8 cellular contexts compared by ENCODE assay signal in genomic region chr9:79471577-79472543, GRCh38.
DNase-seq lines count a peak whose midpoint lies in the region; ATAC-seq and TF ChIP-seq lines count a peak whose summit lies in the region.

No MANE protein-coding gene starts in this region.

- H3K36me3 ChIP-seq in adipocyte (ENCODE audit: control insufficient read depth, insufficient read depth, low read length, severe bottlenecking) (no peaks in the 10 kb centered on the region), testis (ENCODE audit: low read depth, missing control alignments) (no peaks in the 10 kb centered on the region)

- H3K9me3 ChIP-seq in adipocyte (ENCODE audit: control insufficient read depth, low read length) = no peaks in the 10 kb centered on the region
- no peaks in the 10 kb centered on the region for H3K9me3 ChIP-seq in testis

- H3K27me3 ChIP-seq in adipocyte (replicated peaks; ENCODE audit: control insufficient read depth, insufficient read depth, low read length) (no peaks in the 10 kb centered on the region), testis (no peaks in the 10 kb centered on the region)

- TF ChIP-seq POLR2A in testis (IDR thresholded peaks at IDR 0.05) = no peak

- H3K9ac ChIP-seq in adipocyte (ENCODE audit: low read length) = no peak overlapping the region

- peaks cover 5% of the 10 kb centered on the region for H3K4me1 ChIP-seq in adipocyte (ENCODE audit: control insufficient read depth, insufficient read depth, low read length)
- H3K4me1 ChIP-seq in testis = peaks cover 4% of the 10 kb centered on the region

- H3K27ac ChIP-seq in testis = no peak overlapping the region

- ATAC-seq in HG03442 (IDR thresholded peaks at IDR 0.05; ENCODE audit: unreplicated experiment) (peak; percentile 59), HG03159 (IDR thresholded peaks at IDR 0.05; ENCODE audit: unreplicated experiment) (no peak), HG03196 (IDR thresholded peaks at IDR 0.05; ENCODE audit: unreplicated experiment) (no peak)

- 89 to 93% methylated on average over 2 of the region's 2 CpGs for WGBS in testis, 2 donors

- H3K4me3 ChIP-seq in adipocyte (ENCODE audit: low read length) (no peak overlapping the region), testis (no peak overlapping the region)

- DNase-seq in DMS114 treated with DMSO at 0.1 percent for 48 hours (lab: John Stamatoyannopoulos, UW; ENCODE audit: unreplicated experiment) (peak; percentile 1), adipocyte (ENCODE audit: low read depth) (peak; percentile 86), hypothalamus (lab: John Stamatoyannopoulos, UW) (peak in 38 of 51 donors; percentile 0 to 78 (median 46)), testis (peak; percentile 91)
- DNase-seq in activated CD4-positive, CD25-positive, alpha-beta regulatory T cell treated with anti-CD3 and anti-CD28 coated beads, Interleukin-2, amount 50 U/mL, for 72 hours = no peak

- intact Hi-C loops in testis (cut with DNase I; ENCODE audit: low total_unique reads) = no loop called here

- peak in 2 of 3 experiments; percentile 14 to 26 for TF ChIP-seq CTCF in testis (IDR thresholded peaks at IDR 0.05)
